1 cellular context compared by ENCODE assay signal in genomic region chr17:59964455-59965328, GRCh38.
TF ChIP-seq lines count a peak whose summit lies in the region.

Gene RNFT1, minus strand, starts transcription at chr17:59964740. Its CDS starts 77 bp downstream, at chr17:59964663.

TF ChIP-seq in HepG2, 621 proteins besides CTCF, POLR2A, EP300 and RAD21 (continued from another document and continues in another):
- TF ChIP-seq ZNF318 (CRISPR knock-in tag; IDR thresholded peaks at IDR 0.05) (no peak), ZMAT3 (CRISPR knock-in tag; conservative IDR thresholded peaks at IDR 0.05) (no peak; the same call in 1 of the 2 replicates), ZNF20 (CRISPR knock-in tag; IDR thresholded peaks at IDR 0.05) (no peak), ZBTB42 (CRISPR knock-in tag; IDR thresholded peaks at IDR 0.05) (0 out of 2 replicates have a peak, but pooled peaks have one; percentile 39), NR2F1 (CRISPR knock-in tag; IDR thresholded peaks at IDR 0.05) (peak in 1 of 2 experiments; percentile 24; a peak in 1 of 4 replicates), FOXM1 (CRISPR knock-in tag; IDR thresholded peaks at IDR 0.05) (no peak), SKI (IDR thresholded peaks at IDR 0.05; ENCODE audit: partially characterized antibody) (peak; percentile 96), ZNF543 (CRISPR knock-in tag; IDR thresholded peaks at IDR 0.05) (no peak), CBX2 (IDR thresholded peaks at IDR 0.05; ENCODE audit: low read depth, low read length) (no peak), CBX2 (CRISPR knock-in tag; IDR thresholded peaks at IDR 0.05; ENCODE audit: low read depth) (no peak), XRCC5 (optimal IDR thresholded peaks at IDR 0.05; ENCODE audit: low read length) (peak; percentile 89), GTF3A (CRISPR knock-in tag; conservative IDR thresholded peaks at IDR 0.05) (no peak), ZBTB44 (CRISPR knock-in tag; IDR thresholded peaks at IDR 0.05) (no peak), MED1 (CRISPR knock-in tag; IDR thresholded peaks at IDR 0.05) (peak; percentile 60; the same call in 1 of the 2 replicates), HMG20B (CRISPR knock-in tag; conservative IDR thresholded peaks at IDR 0.05) (no peak), ZNF253 (CRISPR knock-in tag; IDR thresholded peaks at IDR 0.05; ENCODE audit: borderline replicate concordance) (no peak), NFYC (CRISPR knock-in tag; IDR thresholded peaks at IDR 0.05) (no peak), CREBL2 (CRISPR knock-in tag; IDR thresholded peaks at IDR 0.05; ENCODE audit: borderline replicate concordance) (no peak; the same call in 1 of the 2 replicates), KLF15 (CRISPR knock-in tag; IDR thresholded peaks at IDR 0.05; ENCODE audit: borderline replicate concordance) (0 out of 2 replicates have a peak, but pooled peaks have one; percentile 46), NKX3-1 (CRISPR knock-in tag; IDR thresholded peaks at IDR 0.05) (no peak), KDM5B (CRISPR knock-in tag; IDR thresholded peaks at IDR 0.05; ENCODE audit: borderline replicate concordance) (peak; percentile 88), ZNF513 (CRISPR knock-in tag; conservative IDR thresholded peaks at IDR 0.05) (no peak), KLF13 (CRISPR knock-in tag; IDR thresholded peaks at IDR 0.05) (peak; percentile 7; the same call in 1 of the 2 replicates), ZMYM3 (CRISPR knock-in tag; IDR thresholded peaks at IDR 0.05) (no peak), FOXP1 (IDR thresholded peaks at IDR 0.05) (no peak), FOXP1 (CRISPR knock-in tag; IDR thresholded peaks at IDR 0.05) (0 out of 2 replicates have a peak, but pooled peaks have one; percentile 19), ZNF441 (CRISPR knock-in tag; IDR thresholded peaks at IDR 0.05; ENCODE audit: borderline replicate concordance) (no peak), MIER3 (CRISPR knock-in tag; IDR thresholded peaks at IDR 0.05; ENCODE audit: borderline replicate concordance) (0 out of 2 replicates have a peak, but pooled peaks have one; percentile 71), ZNF672 (CRISPR knock-in tag; IDR thresholded peaks at IDR 0.05) (no peak), ZBTB21 (CRISPR knock-in tag; IDR thresholded peaks at IDR 0.05) (no peak), KIAA2018 (CRISPR knock-in tag; IDR thresholded peaks at IDR 0.05; ENCODE audit: borderline replicate concordance) (no peak)
- TF ChIP-seq, protein P1, sequence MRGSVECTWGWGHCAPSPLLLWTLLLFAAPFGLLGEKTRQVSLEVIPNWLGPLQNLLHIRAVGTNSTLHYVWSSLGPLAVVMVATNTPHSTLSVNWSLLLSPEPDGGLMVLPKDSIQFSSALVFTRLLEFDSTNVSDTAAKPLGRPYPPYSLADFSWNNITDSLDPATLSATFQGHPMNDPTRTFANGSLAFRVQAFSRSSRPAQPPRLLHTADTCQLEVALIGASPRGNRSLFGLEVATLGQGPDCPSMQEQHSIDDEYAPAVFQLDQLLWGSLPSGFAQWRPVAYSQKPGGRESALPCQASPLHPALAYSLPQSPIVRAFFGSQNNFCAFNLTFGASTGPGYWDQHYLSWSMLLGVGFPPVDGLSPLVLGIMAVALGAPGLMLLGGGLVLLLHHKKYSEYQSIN (CRISPR knock-in tag; IDR thresholded peaks at IDR 0.05; ENCODE audit: borderline replicate concordance) = no peak
- TF ChIP-seq, protein P2, sequence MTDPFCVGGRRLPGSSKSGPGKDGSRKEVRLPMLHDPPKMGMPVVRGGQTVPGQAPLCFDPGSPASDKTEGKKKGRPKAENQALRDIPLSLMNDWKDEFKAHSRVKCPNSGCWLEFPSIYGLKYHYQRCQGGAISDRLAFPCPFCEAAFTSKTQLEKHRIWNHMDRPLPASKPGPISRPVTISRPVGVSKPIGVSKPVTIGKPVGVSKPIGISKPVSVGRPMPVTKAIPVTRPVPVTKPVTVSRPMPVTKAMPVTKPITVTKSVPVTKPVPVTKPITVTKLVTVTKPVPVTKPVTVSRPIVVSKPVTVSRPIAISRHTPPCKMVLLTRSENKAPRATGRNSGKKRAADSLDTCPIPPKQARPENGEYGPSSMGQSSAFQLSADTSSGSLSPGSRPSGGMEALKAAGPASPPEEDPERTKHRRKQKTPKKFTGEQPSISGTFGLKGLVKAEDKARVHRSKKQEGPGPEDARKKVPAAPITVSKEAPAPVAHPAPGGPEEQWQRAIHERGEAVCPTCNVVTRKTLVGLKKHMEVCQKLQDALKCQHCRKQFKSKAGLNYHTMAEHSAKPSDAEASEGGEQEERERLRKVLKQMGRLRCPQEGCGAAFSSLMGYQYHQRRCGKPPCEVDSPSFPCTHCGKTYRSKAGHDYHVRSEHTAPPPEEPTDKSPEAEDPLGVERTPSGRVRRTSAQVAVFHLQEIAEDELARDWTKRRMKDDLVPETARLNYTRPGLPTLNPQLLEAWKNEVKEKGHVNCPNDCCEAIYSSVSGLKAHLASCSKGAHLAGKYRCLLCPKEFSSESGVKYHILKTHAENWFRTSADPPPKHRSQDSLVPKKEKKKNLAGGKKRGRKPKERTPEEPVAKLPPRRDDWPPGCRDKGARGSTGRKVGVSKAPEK (CRISPR knock-in tag; IDR thresholded peaks at IDR 0.05; ENCODE audit: borderline replicate concordance) = no peak
